ENCODE assay signal across 29 cellular contexts in genomic region chr2:118830886-118831285, GRCh38. TPM values are rescaled to one million over a fixed set of nuclear protein-coding genes. Genes with fewer than 3 reads are reported as not detected.
"Had no signal": no experiment of that assay in that cellular context is flagged by ENCODE, and none has a peak within 500 bp of the region (broad histone marks: within the 10 kb centered on the region; RNA-seq: fewer than 3 reads in every experiment).

No MANE protein-coding gene starts in this region.

- ATAC-seq: activated CD4-positive, CD25-positive, alpha-beta regulatory T cell treated with anti-CD3 and anti-CD28 coated beads, Interleukin-2, amount 50 U/mL, for 24 hours; activated T-helper 17 cell treated with anti-CD3 and anti-CD28 coated beads, Interleukin-2, amount 50 U/mL, for 72 hours; body of pancreas; Panc1; Right ventricle myocardium inferior had no signal

- H3K4me3 ChIP-seq: body of pancreas, MG63 had no signal

- H3K4me1 Mint-ChIP-seq: activated naive CD8-positive, alpha-beta T cell treated with anti-CD3 and anti-CD28 coated beads, Interleukin-2, amount 10 ng/mL, durations not matched to agents 7 days and 5 days; activated T-helper 17 cell treated with anti-CD3 and anti-CD28 coated beads, Interleukin-2, amount 50 U/mL, for 72 hours had no signal

- H3K9me2 ChIP-seq: SK-N-SH had no signal

- H3K9ac ChIP-seq: SK-N-SH had no signal

- H3K36me3 ChIP-seq: MG63 had no signal

- H3K4me2 ChIP-seq: SK-N-SH had no signal

- H3K36me3 Mint-ChIP-seq: activated naive CD8-positive, alpha-beta T cell treated with anti-CD3 and anti-CD28 coated beads, Interleukin-2, amount 10 ng/mL, durations not matched to agents 7 days and 5 days had no signal

- H3K27ac Mint-ChIP-seq: activated naive CD8-positive, alpha-beta T cell treated with anti-CD3 and anti-CD28 coated beads, Interleukin-2, amount 10 ng/mL, durations not matched to agents 7 days and 5 days; activated T-helper 17 cell treated with anti-CD3 and anti-CD28 coated beads, Interleukin-2, amount 50 U/mL, for 72 hours; T-helper 2 cell treated with Interferon-gamma antibody and Interleukin-4, amounts not matched to agents 5 μg/mL and 100 μg/mL, for 36 hours had no signal

- DNase-seq: activated CD4-positive, alpha-beta T cell treated with anti-CD3 and anti-CD28 coated beads for 48 hours; activated CD4-positive, alpha-beta T cell treated with anti-CD3 and anti-CD28 coated beads, Interleukin-2, amount 50 U/mL, for 48 hours; activated CD8-positive, alpha-beta memory T cell treated with anti-CD3 and anti-CD28 coated beads for 24 hours; activated gamma-delta T cell; activated naive CD4-positive, alpha-beta T cell treated with anti-CD3 and anti-CD28 coated beads, Interleukin-2, amount 50 U/mL, for 16 hours; activated naive CD8-positive, alpha-beta T cell treated with anti-CD3 and anti-CD28 coated beads, Interleukin-2, amount 10 ng/mL, durations not matched to agents 7 days and 5 days; activated T-cell treated with anti-CD3 and anti-CD28 coated beads, Interleukin-2, amount 50 U/mL, for 48 hours; aorta; body of pancreas; central memory CD4-positive, alpha-beta T cell; MG63; NCI-H1105; NCI-H1436; NCI-H1694 treated with DMSO at 0.1 percent for 48 hours; NCI-H2029 treated with DMSO at 0.1 percent for 48 hours; NCI-H345; NCI-H510A; NCI-H69; NK-92 treated with Interleukin-12 subunit alpha and Interleukin-12 subunit beta, amount 100 ng/mL, for 24 hours; OCI-M1; RPMI8226; SK-N-SH had no signal

- H3K9me3 Mint-ChIP-seq: activated naive CD8-positive, alpha-beta T cell treated with anti-CD3 and anti-CD28 coated beads, Interleukin-2, amount 10 ng/mL, durations not matched to agents 7 days and 5 days; activated T-helper 17 cell treated with anti-CD3 and anti-CD28 coated beads, Interleukin-2, amount 50 U/mL, for 72 hours; T-helper 2 cell treated with Interferon-gamma antibody and Interleukin-4, amounts not matched to agents 5 μg/mL and 100 μg/mL, for 36 hours had no signal

- H3K27me3 ChIP-seq: MG63 had no signal

- H3K9me3 ChIP-seq: body of pancreas, MG63, SK-N-SH had no signal

- H3K4me3 Mint-ChIP-seq: activated naive CD8-positive, alpha-beta T cell treated with anti-CD3 and anti-CD28 coated beads, Interleukin-2, amount 10 ng/mL, durations not matched to agents 7 days and 5 days; activated T-helper 17 cell treated with anti-CD3 and anti-CD28 coated beads, Interleukin-2, amount 50 U/mL, for 72 hours; T-helper 2 cell treated with Interferon-gamma antibody and Interleukin-4, amounts not matched to agents 5 μg/mL and 100 μg/mL, for 36 hours had no signal

- H3K27ac ChIP-seq: body of pancreas had no signal

RNA-seq across cellular contexts. Expression of gene EN1, which starts 16.6 kb away (rescaled TPM):
- total RNA-seq: activated naive CD8-positive, alpha-beta T cell treated with anti-CD3 and anti-CD28 coated beads, Interleukin-2, amount 10 ng/mL, durations not matched to agents 7 days and 5 days; activated T-helper 17 cell treated with anti-CD3 and anti-CD28 coated beads, Interleukin-2, amount 50 U/mL, for 72 hours; aorta; body of pancreas; bronchial epithelial cell; Right ventricle myocardium inferior; T-helper 1 cell treated with Interleukin-12 subunit alpha and Interleukin-12 subunit beta and Interleukin-4 antibody, amounts not matched to agents 30 ng/mL and 1 ng/mL, for 36 hours had no signal
- polyA plus RNA-seq: aorta, SK-N-SH had no signal
